ENCODE assay signal across 8 cellular contexts in genomic region chr20:20052074-20052970, GRCh38. TPM values are rescaled to one million over a fixed set of nuclear protein-coding genes. Genes with fewer than 3 reads are reported as not detected.
A peak's percentile ranks its signal among the peaks of the same experiment; 100 is the strongest.
DNase-seq lines count a peak whose midpoint lies in the region; ATAC-seq and TF ChIP-seq lines count a peak whose summit lies in the region.

TSS of gene CFAP61 (plus strand) at chr20:20052532. CDS start at chr20:20056654, 4,122 bp downstream.
TSS of gene CRNKL1 (minus strand) at chr20:20052466. CDS start at chr20:20052342, 124 bp downstream.

- TF ChIP-seq CTCF in glutamatergic neuron (IDR thresholded peaks at IDR 0.05; ENCODE audit: partially characterized antibody, unreplicated experiment) = no peak
- TF ChIP-seq CTCF in omental fat pad (IDR thresholded peaks at IDR 0.05) = no peak
- TF ChIP-seq CTCF in testis (IDR thresholded peaks at IDR 0.05) = peak in 2 of 3 experiments; percentile 6 to 16

- intact Hi-C loops in testis (cut with DNase I; ENCODE audit: low total_unique reads) = no loop called here

- H3K4me3 Mint-ChIP-seq in activated naive CD8-positive, alpha-beta T cell treated with anti-CD3 and anti-CD28 coated beads, Interleukin-2, amount 10 ng/mL, durations not matched to agents 7 days and 5 days = peak within 1 kb of the TSS; percentile 97
- peak within 1 kb of the TSS; percentile 100 for H3K4me3 Mint-ChIP-seq in glutamatergic neuron (ENCODE audit: unreplicated experiment)

- H3K36me3 Mint-ChIP-seq in activated naive CD8-positive, alpha-beta T cell treated with anti-CD3 and anti-CD28 coated beads, Interleukin-2, amount 10 ng/mL, durations not matched to agents 7 days and 5 days = peaks cover 16% of the 10 kb centered on the region
- no peaks in the 10 kb centered on the region for H3K36me3 Mint-ChIP-seq in glutamatergic neuron (ENCODE audit: unreplicated experiment)

- peak; percentile 97 for DNase-seq in NCI-H1105 (lab: John Stamatoyannopoulos, UW)
- DNase-seq in SKM-1 (lab: John Stamatoyannopoulos, UW; ENCODE audit: unreplicated experiment) = peak; percentile 88
- DNase-seq in activated naive CD8-positive, alpha-beta T cell treated with anti-CD3 and anti-CD28 coated beads, Interleukin-2, amount 10 ng/mL, durations not matched to agents 7 days and 5 days = peak; percentile 94
- DNase-seq in glutamatergic neuron = peak; percentile 98
- DNase-seq in omental fat pad (ENCODE audit: low spot score) = peak; percentile 95
- peak; percentile 98 for DNase-seq in testis

- no peaks in the 10 kb centered on the region for H3K27me3 ChIP-seq in testis

- POLR2A ChIA-PET in activated naive CD8-positive, alpha-beta T cell treated with anti-CD3 and anti-CD28 coated beads, Interleukin-2, amount 10 ng/mL, durations not matched to agents 7 days and 5 days (lab: Charles Lee) = interaction anchor here (0.6 to 2.4 kb wide), 10 partner anchors 17 to 1914 kb away, joined by 3 to 37 read pairs (median 3); partner anchors contain the start of genes KAT14, NAA20, PET117 and RALGAPA2

- H3K27me3 Mint-ChIP-seq in activated naive CD8-positive, alpha-beta T cell treated with anti-CD3 and anti-CD28 coated beads, Interleukin-2, amount 10 ng/mL, durations not matched to agents 7 days and 5 days = no peaks in the 10 kb centered on the region
- H3K27me3 Mint-ChIP-seq in glutamatergic neuron (ENCODE audit: unreplicated experiment) = peaks cover 7% of the 10 kb centered on the region

- no peaks in the 10 kb centered on the region for H3K36me3 ChIP-seq in testis (ENCODE audit: low read depth, missing control alignments)

- no peaks in the 10 kb centered on the region for H3K9me3 Mint-ChIP-seq in activated naive CD8-positive, alpha-beta T cell treated with anti-CD3 and anti-CD28 coated beads, Interleukin-2, amount 10 ng/mL, durations not matched to agents 7 days and 5 days
- H3K9me3 Mint-ChIP-seq in glutamatergic neuron (ENCODE audit: unreplicated experiment) = peaks cover 6% of the 10 kb centered on the region

- ATAC-seq in HG02642 (IDR thresholded peaks at IDR 0.05; ENCODE audit: poor library complexity, unreplicated experiment) = peak; percentile 97
- peak; percentile 94 for ATAC-seq in activated naive CD8-positive, alpha-beta T cell treated with anti-CD3 and anti-CD28 coated beads, Interleukin-2, amount 10 ng/mL, durations not matched to agents 7 days and 5 days (ENCODE audit: low read depth)
- ATAC-seq in omental fat pad (ENCODE audit: low FRiP score) = peak; percentile 99

- H3K9me3 ChIP-seq in testis = no peaks in the 10 kb centered on the region

- peak within 1 kb of the TSS; percentile 96 for H3K27ac Mint-ChIP-seq in activated naive CD8-positive, alpha-beta T cell treated with anti-CD3 and anti-CD28 coated beads, Interleukin-2, amount 10 ng/mL, durations not matched to agents 7 days and 5 days
- H3K27ac Mint-ChIP-seq in glutamatergic neuron (ENCODE audit: unreplicated experiment) = peak within 1 kb of the TSS; percentile 95

- H3K27ac ChIP-seq in testis = peak within 1 kb of the TSS; percentile 62 to 71

- peak within 1 kb of the TSS; percentile 65 to 92 for H3K4me3 ChIP-seq in testis

- H3K4me1 Mint-ChIP-seq in activated naive CD8-positive, alpha-beta T cell treated with anti-CD3 and anti-CD28 coated beads, Interleukin-2, amount 10 ng/mL, durations not matched to agents 7 days and 5 days = peaks cover 11% of the 10 kb centered on the region
- H3K4me1 Mint-ChIP-seq in glutamatergic neuron (ENCODE audit: low read depth, unreplicated experiment) = peaks cover 11% of the 10 kb centered on the region

- TF ChIP-seq POLR2A in GM10847 (IDR thresholded peaks at IDR 0.05; ENCODE audit: extremely low read depth, insufficient read length) (peak; percentile 67), testis (IDR thresholded peaks at IDR 0.05) (no peak)

- WGBS in testis, 2 donors = 0 to 1% methylated on average over 44 to 64 of the region's 67 CpGs

- peaks cover 7% of the 10 kb centered on the region for H3K4me1 ChIP-seq in testis

RNA-seq across cellular contexts. Expression of gene CFAP61, which starts in this region (rescaled TPM):
- total RNA-seq in activated naive CD8-positive, alpha-beta T cell treated with anti-CD3 and anti-CD28 coated beads, Interleukin-2, amount 10 ng/mL, durations not matched to agents 7 days and 5 days = not detected
- 5.0 TPM for total RNA-seq in glutamatergic neuron (ENCODE audit: unreplicated experiment)
- not detected for total RNA-seq in omental fat pad
- total RNA-seq in testis = 10 to 100 TPM; 21.4 to 27.3 TPM
- polyA plus RNA-seq in testis (ENCODE audit: insufficient read depth, low read depth, low replicate concordance) = 76.0 TPM

RNA-seq across cellular contexts. Expression of gene CRNKL1, which starts in this region (rescaled TPM):
- total RNA-seq in activated naive CD8-positive, alpha-beta T cell treated with anti-CD3 and anti-CD28 coated beads, Interleukin-2, amount 10 ng/mL, durations not matched to agents 7 days and 5 days = 10 to 100 TPM; 23.2 to 25.1 TPM
- total RNA-seq in glutamatergic neuron (ENCODE audit: unreplicated experiment) = 28.7 TPM
- 10 to 100 TPM; 13.8 to 30.7 (median 15.6) TPM for total RNA-seq in omental fat pad
- total RNA-seq in testis = 10 to 100 TPM; 26.3 to 26.9 TPM
- 22.1 TPM for polyA plus RNA-seq in testis (ENCODE audit: insufficient read depth, low read depth, low replicate concordance)

Comparison
In these comparisons a context has a peak if more than half of its experiments do, and no peak if none do; other contexts are left out.
1. Peak in every context shown above with its lines: DNase-seq, ATAC-seq, H3K4me3 ChIP-seq and H3K27ac ChIP-seq.
2. CTCF ChIP-seq: peak in testis (2 of 3); none in glutamatergic neuron (single experiment) and omental fat pad (0 of 3).